34 cellular contexts compared by ENCODE assay signal in the genomic region with DNA sequence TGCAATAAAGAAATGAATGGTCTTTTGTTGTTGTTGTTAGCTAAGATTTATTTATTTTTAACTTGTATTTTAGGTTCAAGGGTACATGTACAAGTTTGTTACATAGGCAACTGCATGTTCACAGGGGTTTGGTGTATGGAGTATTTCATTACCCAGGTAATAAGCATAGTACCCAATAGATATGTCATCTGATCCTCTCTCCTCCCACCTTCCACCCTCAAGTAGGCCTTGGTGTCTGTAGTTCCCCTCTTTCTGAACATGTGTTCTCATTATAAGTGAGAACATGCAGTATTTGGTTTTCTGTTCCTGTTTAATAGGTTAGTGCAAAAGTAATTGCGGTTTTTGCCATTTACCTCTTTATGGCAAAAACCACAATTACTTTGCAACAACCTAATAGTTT.
"Had no signal": no experiment of that assay in that cellular context is flagged by ENCODE, and none has a peak within 500 bp of the region (broad histone marks: within the 10 kb centered on the region; RNA-seq: fewer than 3 reads in every experiment).

No MANE protein-coding gene starts in this region.

- H3K36me3 ChIP-seq: WERI-Rb-1 had no signal

- ATAC-seq: activated CD4-positive, alpha-beta T cell treated with anti-CD3 and anti-CD28 coated beads for 36 hours; activated CD4-positive, CD25-positive, alpha-beta regulatory T cell treated with anti-CD3 and anti-CD28 coated beads, Interleukin-2, amount 50 U/mL, for 24 hours; activated CD8-positive, alpha-beta memory T cell treated with anti-CD3 and anti-CD28 coated beads, Interleukin-2, amount 10 ng/mL, durations not matched to agents 7 days and 5 days; activated CD8-positive, alpha-beta T cell treated with anti-CD3 and anti-CD28 coated beads for 36 hours; activated CD8-positive, alpha-beta T cell treated with anti-CD3 and anti-CD28 coated beads, Interleukin-2, amount 10 ng/mL, durations not matched to agents 7 days and 5 days; T-cell; T-helper 17 cell had no signal

- H3K9me3 Mint-ChIP-seq: activated CD4-positive, alpha-beta T cell treated with anti-CD3 and anti-CD28 coated beads, Interleukin-2, amount 10 ng/mL, durations not matched to agents 24 days and 14 days; T-helper 1 cell treated with Interleukin-12 subunit alpha and Interleukin-12 subunit beta and Interleukin-4 antibody, amounts not matched to agents 30 μg/mL and 1 μg/mL, for 36 hours; T-helper 2 cell treated with Interferon-gamma antibody and Interleukin-4, amounts not matched to agents 5 μg/mL and 100 μg/mL, for 36 hours had no signal

- H3K4me1 Mint-ChIP-seq: activated B cell treated with CpG ODN at 0.5 μM for 24 hours; activated CD4-positive, alpha-beta memory T cell treated with anti-CD3 and anti-CD28 coated beads, Interleukin-2, amount 10 ng/mL, durations not matched to agents 7 days and 5 days; activated CD4-positive, alpha-beta T cell treated with anti-CD3 and anti-CD28 coated beads for 36 hours; activated CD4-positive, alpha-beta T cell treated with anti-CD3 and anti-CD28 coated beads, Interleukin-2, amount 10 ng/mL, durations not matched to agents 24 days and 14 days; activated CD4-positive, alpha-beta T cell treated with anti-CD3 and anti-CD28 coated beads, Interleukin-2, amount 10 ng/mL, durations not matched to agents 7 days and 5 days; activated CD8-positive, alpha-beta memory T cell treated with anti-CD3 and anti-CD28 coated beads, Interleukin-2, amount 10 ng/mL, durations not matched to agents 7 days and 5 days; T-cell; T-helper 17 cell had no signal

- H3K36me3 Mint-ChIP-seq: activated CD4-positive, alpha-beta memory T cell treated with anti-CD3 and anti-CD28 coated beads for 36 hours; activated CD8-positive, alpha-beta memory T cell treated with anti-CD3 and anti-CD28 coated beads, Interleukin-2, amount 10 ng/mL, durations not matched to agents 7 days and 5 days; T-cell had no signal

- FAIRE-seq: TTC549 had no signal

- H3K4me3 Mint-ChIP-seq: activated B cell treated with CpG ODN at 0.5 μM for 24 hours; activated CD4-positive, alpha-beta memory T cell treated with anti-CD3 and anti-CD28 coated beads for 36 hours; activated CD4-positive, alpha-beta memory T cell treated with anti-CD3 and anti-CD28 coated beads, Interleukin-2, amount 10 ng/mL, durations not matched to agents 7 days and 5 days; activated CD4-positive, alpha-beta T cell treated with anti-CD3 and anti-CD28 coated beads for 36 hours; activated CD4-positive, alpha-beta T cell treated with anti-CD3 and anti-CD28 coated beads, Interleukin-2, amount 10 ng/mL, durations not matched to agents 24 days and 14 days; activated CD4-positive, alpha-beta T cell treated with anti-CD3 and anti-CD28 coated beads, Interleukin-2, amount 10 ng/mL, durations not matched to agents 7 days and 5 days; activated CD8-positive, alpha-beta memory T cell treated with anti-CD3 and anti-CD28 coated beads, Interleukin-2, amount 10 ng/mL, durations not matched to agents 7 days and 5 days; activated CD8-positive, alpha-beta T cell treated with anti-CD3 and anti-CD28 coated beads for 36 hours; activated CD8-positive, alpha-beta T cell treated with anti-CD3 and anti-CD28 coated beads, Interleukin-2, amount 10 ng/mL, durations not matched to agents 7 days and 5 days; activated T-cell treated with anti-CD3 and anti-CD28 coated beads, Interleukin-2, amount 50 U/mL, for 24 hours; T-cell; T-helper 1 cell treated with Interleukin-12 subunit alpha and Interleukin-12 subunit beta and Interleukin-4 antibody, amounts not matched to agents 30 μg/mL and 1 μg/mL, for 36 hours; T-helper 17 cell; T-helper 2 cell treated with Interferon-gamma antibody and Interleukin-4, amounts not matched to agents 5 μg/mL and 100 μg/mL, for 36 hours had no signal

- H3K27me3 Mint-ChIP-seq: activated B cell treated with CpG ODN at 0.5 μM for 24 hours; activated CD4-positive, alpha-beta memory T cell treated with anti-CD3 and anti-CD28 coated beads, Interleukin-2, amount 10 ng/mL, durations not matched to agents 7 days and 5 days; activated CD4-positive, alpha-beta T cell treated with anti-CD3 and anti-CD28 coated beads, Interleukin-2, amount 10 ng/mL, durations not matched to agents 24 days and 14 days; activated CD4-positive, alpha-beta T cell treated with anti-CD3 and anti-CD28 coated beads, Interleukin-2, amount 10 ng/mL, durations not matched to agents 7 days and 5 days; activated CD8-positive, alpha-beta memory T cell treated with anti-CD3 and anti-CD28 coated beads, Interleukin-2, amount 10 ng/mL, durations not matched to agents 7 days and 5 days; T-helper 17 cell had no signal

- DNase-seq: activated B cell treated with CpG ODN at 0.5 μM for 24 hours; activated CD4-positive, alpha-beta memory T cell treated with anti-CD3 and anti-CD28 coated beads for 36 hours; activated CD4-positive, alpha-beta memory T cell treated with anti-CD3 and anti-CD28 coated beads, Interleukin-2, amount 10 ng/mL, durations not matched to agents 7 days and 5 days; activated CD4-positive, alpha-beta T cell treated with anti-CD3 and anti-CD28 coated beads for 1 hour; activated CD4-positive, alpha-beta T cell treated with anti-CD3 and anti-CD28 coated beads for 36 hours; activated CD4-positive, alpha-beta T cell treated with anti-CD3 and anti-CD28 coated beads for 48 hours; activated CD4-positive, alpha-beta T cell treated with anti-CD3 and anti-CD28 coated beads, Interleukin-2, amount 10 ng/mL, durations not matched to agents 24 days and 14 days; activated CD4-positive, alpha-beta T cell treated with anti-CD3 and anti-CD28 coated beads, Interleukin-2, amount 10 ng/mL, durations not matched to agents 7 days and 5 days; activated CD4-positive, alpha-beta T cell treated with anti-CD3 and anti-CD28 coated beads, Interleukin-2, amount 50 U/mL, for 1 hour; activated CD4-positive, alpha-beta T cell treated with anti-CD3 and anti-CD28 coated beads, Interleukin-2, amount 50 U/mL, for 4 hours; activated CD4-positive, alpha-beta T cell treated with anti-CD3 and anti-CD28 coated beads, Interleukin-2, amount 50 U/mL, for 48 hours; activated CD4-positive, CD25-positive, alpha-beta regulatory T cell; activated CD4-positive, CD25-positive, alpha-beta regulatory T cell treated with anti-CD3 and anti-CD28 coated beads, Interleukin-2, amount 50 U/mL, for 72 hours; activated CD8-positive, alpha-beta memory T cell treated with anti-CD3 and anti-CD28 coated beads for 24 hours; activated CD8-positive, alpha-beta memory T cell treated with anti-CD3 and anti-CD28 coated beads, Interleukin-2, amount 10 ng/mL, durations not matched to agents 7 days and 5 days; activated CD8-positive, alpha-beta memory T cell treated with anti-CD3 and anti-CD28 coated beads, Interleukin-2, amount 50 U/mL, for 4 hours; activated CD8-positive, alpha-beta memory T cell treated with anti-CD3 and anti-CD28 coated beads, Interleukin-2, amount 50 U/mL, for 48 hours; activated CD8-positive, alpha-beta T cell treated with anti-CD3 and anti-CD28 coated beads for 36 hours; activated CD8-positive, alpha-beta T cell treated with anti-CD3 and anti-CD28 coated beads, Interleukin-2, amount 10 ng/mL, durations not matched to agents 7 days and 5 days; activated T-cell treated with anti-CD3 and anti-CD28 coated beads for 4 hours; activated T-cell treated with anti-CD3 and anti-CD28 coated beads, Interleukin-2, amount 50 U/mL, for 1 hour; activated T-cell treated with anti-CD3 and anti-CD28 coated beads, Interleukin-2, amount 50 U/mL, for 24 hours; T-cell; T-helper 1 cell; T-helper 17 cell; T-helper 2 cell; T-helper 9 cell; T1000; WERI-Rb-1 had no signal

- H3K27ac ChIP-seq: VCaP, WERI-Rb-1 had no signal

- H3K27ac Mint-ChIP-seq: activated B cell treated with CpG ODN at 0.5 μM for 24 hours; activated CD4-positive, alpha-beta memory T cell treated with anti-CD3 and anti-CD28 coated beads for 36 hours; activated CD4-positive, alpha-beta memory T cell treated with anti-CD3 and anti-CD28 coated beads, Interleukin-2, amount 10 ng/mL, durations not matched to agents 7 days and 5 days; activated CD4-positive, alpha-beta T cell treated with anti-CD3 and anti-CD28 coated beads for 36 hours; activated CD4-positive, alpha-beta T cell treated with anti-CD3 and anti-CD28 coated beads, Interleukin-2, amount 10 ng/mL, durations not matched to agents 24 days and 14 days; activated CD4-positive, alpha-beta T cell treated with anti-CD3 and anti-CD28 coated beads, Interleukin-2, amount 10 ng/mL, durations not matched to agents 7 days and 5 days; activated CD8-positive, alpha-beta memory T cell treated with anti-CD3 and anti-CD28 coated beads, Interleukin-2, amount 10 ng/mL, durations not matched to agents 7 days and 5 days; activated CD8-positive, alpha-beta T cell treated with anti-CD3 and anti-CD28 coated beads for 36 hours; activated CD8-positive, alpha-beta T cell treated with anti-CD3 and anti-CD28 coated beads, Interleukin-2, amount 10 ng/mL, durations not matched to agents 7 days and 5 days; activated T-cell treated with anti-CD3 and anti-CD28 coated beads, Interleukin-2, amount 50 U/mL, for 24 hours; T-cell; T-helper 1 cell treated with Interleukin-12 subunit alpha and Interleukin-12 subunit beta and Interleukin-4 antibody, amounts not matched to agents 30 μg/mL and 1 μg/mL, for 36 hours; T-helper 17 cell; T-helper 2 cell treated with Interferon-gamma antibody and Interleukin-4, amounts not matched to agents 5 μg/mL and 100 μg/mL, for 36 hours had no signal
